15 cellular contexts compared by ENCODE assay signal in the genomic region with DNA sequence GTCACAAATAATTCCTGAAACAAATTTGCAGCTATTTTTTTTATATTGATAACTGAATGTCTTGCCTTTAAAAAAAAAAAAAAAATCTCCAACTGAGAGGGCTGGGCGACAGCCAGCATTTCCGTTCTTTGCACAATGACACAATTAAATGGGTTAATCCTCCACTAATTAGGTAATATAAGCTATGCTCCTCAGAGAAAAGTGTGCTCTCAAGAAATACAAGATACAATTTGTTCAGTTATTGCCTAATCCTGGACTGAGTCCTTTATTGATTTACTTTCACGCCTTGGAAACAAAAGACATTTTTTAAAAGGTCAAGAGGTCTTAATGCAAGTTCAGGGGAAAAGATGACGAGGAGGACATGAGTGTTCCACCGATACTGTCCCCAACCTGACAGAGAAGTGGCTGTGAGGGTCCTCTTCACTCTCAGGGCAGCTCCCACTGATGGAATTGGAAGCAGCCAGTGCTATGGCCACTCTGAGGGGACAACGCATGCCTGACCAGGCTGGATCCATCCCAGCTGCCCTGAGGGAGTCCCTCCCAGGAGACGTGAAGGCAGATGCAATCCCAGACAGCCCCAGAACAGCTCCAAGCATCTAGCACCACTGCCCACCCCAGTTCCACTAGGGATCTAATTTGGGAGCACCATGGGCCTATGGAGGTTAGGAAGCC.
"Had no signal": no experiment of that assay in that cellular context is flagged by ENCODE, and none has a peak within 500 bp of the region (broad histone marks: within the 10 kb centered on the region; RNA-seq: fewer than 3 reads in every experiment).

No MANE protein-coding gene starts in this region.

- H3K27ac ChIP-seq: ascending aorta, dorsolateral prefrontal cortex, esophagus squamous epithelium, WERI-Rb-1 had no signal

- FAIRE-seq: bronchial epithelial cell, endometrium had no signal

- H3K27me3 ChIP-seq: ascending aorta, dorsolateral prefrontal cortex, esophagus squamous epithelium had no signal

- ATAC-seq: activated CD8-positive, alpha-beta T cell treated with anti-CD3 and anti-CD28 coated beads, Interleukin-2, amount 10 ng/mL, durations not matched to agents 7 days and 5 days; left cardiac atrium had no signal

- H3K36me3 ChIP-seq: ascending aorta, WERI-Rb-1 had no signal

- H3K4me3 ChIP-seq: ascending aorta, dorsolateral prefrontal cortex, esophagus squamous epithelium had no signal

- H3K4me1 ChIP-seq: ascending aorta, esophagus squamous epithelium had no signal

- DNase-seq: activated CD4-positive, alpha-beta T cell treated with anti-CD3 and anti-CD28 coated beads for 4 hours; activated CD8-positive, alpha-beta memory T cell treated with anti-CD3 and anti-CD28 coated beads, Interleukin-2, amount 50 U/mL, for 48 hours; activated CD8-positive, alpha-beta T cell treated with anti-CD3 and anti-CD28 coated beads, Interleukin-2, amount 10 ng/mL, durations not matched to agents 7 days and 5 days; activated naive CD4-positive, alpha-beta T cell; dorsolateral prefrontal cortex; esophagus squamous epithelium; foreskin fibroblast; left cardiac atrium; mesendoderm; stimulated activated CD4-positive, alpha-beta T cell treated with anti-CD3 and anti-CD28 coated beads, Interleukin-4, amount 100 ng/mL, for 4 hours; T1000; WERI-Rb-1 had no signal

- H3K9me3 ChIP-seq: ascending aorta, esophagus squamous epithelium had no signal
